Comparison of ENCODE assay signal across 2 cellular contexts in genomic region chr6:159190460-159190859, GRCh38.
TF ChIP-seq lines count a peak whose summit lies in the region.

No MANE protein-coding gene starts in this region.

TF ChIP-seq in A549, 52 proteins besides CTCF, POLR2A, EP300 and RAD21:
- TF ChIP-seq, protein P1, sequence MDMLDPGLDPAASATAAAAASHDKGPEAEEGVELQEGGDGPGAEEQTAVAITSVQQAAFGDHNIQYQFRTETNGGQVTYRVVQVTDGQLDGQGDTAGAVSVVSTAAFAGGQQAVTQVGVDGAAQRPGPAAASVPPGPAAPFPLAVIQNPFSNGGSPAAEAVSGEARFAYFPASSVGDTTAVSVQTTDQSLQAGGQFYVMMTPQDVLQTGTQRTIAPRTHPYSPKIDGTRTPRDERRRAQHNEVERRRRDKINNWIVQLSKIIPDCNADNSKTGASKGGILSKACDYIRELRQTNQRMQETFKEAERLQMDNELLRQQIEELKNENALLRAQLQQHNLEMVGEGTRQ (IDR thresholded peaks at IDR 0.05) = no peak
- TF ChIP-seq MAFK (IDR thresholded peaks at IDR 0.05; ENCODE audit: partially characterized antibody) = peak; percentile 62
- TF ChIP-seq NR3C1 (IDR thresholded peaks at IDR 0.05) = no peak

TF ChIP-seq in K562, 482 proteins besides CTCF, POLR2A, EP300 and RAD21 (continued from another document):
- TF ChIP-seq MAFF (IDR thresholded peaks at IDR 0.05; ENCODE audit: low read length) = peak; percentile 45; the same call in 1 of the 2 replicates
- no peak for TF ChIP-seq SMARCA4 (IDR thresholded peaks at IDR 0.05)
- TF ChIP-seq TAF9B (IDR thresholded peaks at IDR 0.05; ENCODE audit: partially characterized antibody) = no peak
- no peak for TF ChIP-seq YY1 (IDR thresholded peaks at IDR 0.05; ENCODE audit: borderline replicate concordance in 1 of 3, control insufficient read depth in 1 of 3, extremely low read depth in 1 of 3, insufficient read depth in 3 of 3, insufficient read length in 1 of 3, insufficient replicate concordance in 2 of 3, low read depth in 1 of 3, low read length in 2 of 3)
- no peak for TF ChIP-seq HLTF (IDR thresholded peaks at IDR 0.05)
- TF ChIP-seq ZNF316 (IDR thresholded peaks at IDR 0.05) = peak; percentile 65
- TF ChIP-seq MAFG (tag; conservative IDR thresholded peaks at IDR 0.05) = peak; percentile 47; the same call in 1 of the 2 replicates
TF ChIP-seq in K562: peak in this region for 4.
